12 cellular contexts compared by ENCODE assay signal in genomic region chr12:1122803-1123202, GRCh38.
DNase-seq lines count a peak whose midpoint lies in the region; ATAC-seq lines count a peak whose summit lies in the region.
"Had no signal": no experiment of that assay in that cellular context is flagged by ENCODE, and none has a peak within 500 bp of the region (broad histone marks: within the 10 kb centered on the region; RNA-seq: fewer than 3 reads in every experiment).

No MANE protein-coding gene starts in this region.

- H3K4me1 Mint-ChIP-seq in activated CD4-positive, alpha-beta T cell treated with anti-CD3 and anti-CD28 coated beads for 36 hours = peaks cover 17% of the 10 kb centered on the region

- no peaks in the 10 kb centered on the region for H3K27me3 Mint-ChIP-seq in activated CD4-positive, alpha-beta T cell treated with anti-CD3 and anti-CD28 coated beads for 36 hours

- CTCF ChIA-PET in activated CD4-positive, alpha-beta T cell treated with anti-CD3 and anti-CD28 coated beads for 36 hours (lab: Charles Lee) = interaction anchor here (0.6 to 2.8 kb wide), 3 partner anchors 308 to 1484 kb away, joined by 3 to 14 read pairs (median 3); no protein-coding TSS in a partner anchor

- no peak overlapping the region for H3K4me3 Mint-ChIP-seq in activated CD4-positive, alpha-beta T cell treated with anti-CD3 and anti-CD28 coated beads for 36 hours

- H3K9me3 Mint-ChIP-seq in activated CD4-positive, alpha-beta T cell treated with anti-CD3 and anti-CD28 coated beads for 36 hours (ENCODE audit: low read depth) = no peaks in the 10 kb centered on the region
- H3K9me3 Mint-ChIP-seq: activated naive CD4-positive, alpha-beta T cell treated with anti-CD3 and anti-CD28 coated beads, Interleukin-2, amount 50 U/mL, for 72 hours had no signal

- intact Hi-C loops in activated CD4-positive, alpha-beta T cell treated with anti-CD3 and anti-CD28 coated beads for 36 hours (cut with DNase I, micrococcal nuclease) = no loop called here

- no peaks in the 10 kb centered on the region for H3K36me3 Mint-ChIP-seq in activated CD4-positive, alpha-beta T cell treated with anti-CD3 and anti-CD28 coated beads for 36 hours (ENCODE audit: low read depth)
- H3K36me3 Mint-ChIP-seq: activated naive CD4-positive, alpha-beta T cell treated with anti-CD3 and anti-CD28 coated beads, Interleukin-2, amount 50 U/mL, for 72 hours had no signal

- POLR2A ChIA-PET in activated CD4-positive, alpha-beta T cell treated with anti-CD3 and anti-CD28 coated beads for 36 hours (lab: Charles Lee) = no interaction called here

- DNase-seq in activated CD4-positive, alpha-beta T cell treated with anti-CD3 and anti-CD28 coated beads for 36 hours = peak; percentile 30
- DNase-seq in activated CD4-positive, alpha-beta T cell treated with anti-CD3 and anti-CD28 coated beads for 1 hour = no peak
- DNase-seq in NCI-H82 treated with DMSO at 0.1 percent for 48 hours (lab: John Stamatoyannopoulos, UW; ENCODE audit: unreplicated experiment) (peak; percentile 64), left lobe of liver (ENCODE audit: low spot score) (no peak), occipital lobe (lab: John Stamatoyannopoulos, UW) (no peak), amygdala (lab: John Stamatoyannopoulos, UW) (no peak)
- DNase-seq in activated effector memory CD4-positive, alpha-beta T cell treated with anti-CD3 and anti-CD28 coated beads, Interleukin-2, amount 50 U/mL, for 16 hours = peak; percentile 71
- peak; percentile 25 for DNase-seq in stimulated activated CD8-positive, alpha-beta memory T cell treated with anti-CD3 and anti-CD28 coated beads, Interleukin-12 subunit alpha, Interleukin-12 subunit beta, amount 100 ng/mL, for 1 hour (ENCODE audit: low read depth)
- DNase-seq: effector CD8-positive, alpha-beta T cell; NCI-H1694 treated with DMSO at 0.1 percent for 48 hours had no signal

- ATAC-seq in activated CD4-positive, alpha-beta T cell treated with anti-CD3 and anti-CD28 coated beads for 36 hours = peak; percentile 22
- ATAC-seq in left lobe of liver = no peak
- ATAC-seq: Right ventricle myocardium inferior had no signal

- no peak overlapping the region for H3K27ac Mint-ChIP-seq in activated CD4-positive, alpha-beta T cell treated with anti-CD3 and anti-CD28 coated beads for 36 hours
- H3K27ac Mint-ChIP-seq: activated naive CD4-positive, alpha-beta T cell treated with anti-CD3 and anti-CD28 coated beads, Interleukin-2, amount 50 U/mL, for 72 hours had no signal

Comparison
In these comparisons a context has a peak if more than half of its experiments do, and no peak if none do; other contexts are left out.
1. DNase-seq: peak in activated CD4-positive, alpha-beta T cell treated with anti-CD3 and anti-CD28 coated beads for 36 hours (single experiment), NCI-H82 treated with DMSO at 0.1 percent for 48 hours (single experiment), activated effector memory CD4-positive, alpha-beta T cell treated with anti-CD3 and anti-CD28 coated beads, Interleukin-2, amount 50 U/mL, for 16 hours (single experiment) and stimulated activated CD8-positive, alpha-beta memory T cell treated with anti-CD3 and anti-CD28 coated beads, Interleukin-12 subunit alpha, Interleukin-12 subunit beta, amount 100 ng/mL, for 1 hour (single experiment); none in activated CD4-positive, alpha-beta T cell treated with anti-CD3 and anti-CD28 coated beads for 1 hour (single experiment), left lobe of liver (single experiment), occipital lobe (single experiment) and amygdala (0 of 56).